ENCODE assay signal across 29 cellular contexts in genomic region chr1:110253213-110253612, GRCh38.
"Had no signal": no experiment of that assay in that cellular context is flagged by ENCODE, and none has a peak within 500 bp of the region (broad histone marks: within the 10 kb centered on the region; RNA-seq: fewer than 3 reads in every experiment).

No MANE protein-coding gene starts in this region.

- ATAC-seq: activated CD4-positive, alpha-beta T cell treated with anti-CD3 and anti-CD28 coated beads for 36 hours; activated CD8-positive, alpha-beta memory T cell treated with anti-CD3 and anti-CD28 coated beads, Interleukin-2, amount 10 ng/mL, durations not matched to agents 7 days and 5 days; activated CD8-positive, alpha-beta T cell treated with anti-CD3 and anti-CD28 coated beads, Interleukin-2, amount 10 ng/mL, durations not matched to agents 7 days and 5 days; foreskin keratinocyte; gastrocnemius medialis had no signal

- H3K4me3 Mint-ChIP-seq: activated CD4-positive, alpha-beta memory T cell treated with anti-CD3 and anti-CD28 coated beads for 36 hours; activated CD4-positive, alpha-beta T cell treated with anti-CD3 and anti-CD28 coated beads for 36 hours; activated CD4-positive, alpha-beta T cell treated with anti-CD3 and anti-CD28 coated beads, Interleukin-2, amount 10 ng/mL, durations not matched to agents 24 days and 14 days; activated CD8-positive, alpha-beta memory T cell treated with anti-CD3 and anti-CD28 coated beads, Interleukin-2, amount 10 ng/mL, durations not matched to agents 7 days and 5 days; activated CD8-positive, alpha-beta T cell treated with anti-CD3 and anti-CD28 coated beads, Interleukin-2, amount 10 ng/mL, durations not matched to agents 7 days and 5 days; activated naive CD4-positive, alpha-beta T cell treated with anti-CD3 and anti-CD28 coated beads for 36 hours; activated naive CD8-positive, alpha-beta T cell; activated T-helper 1 cell treated with anti-CD3 and anti-CD28 coated beads, Interleukin-12 subunit alpha, Interleukin-12 subunit beta, Interleukin-2, Interleukin-4 antibody, amounts not matched to agents 30 ng/mL and 10 ng/mL and 1 ng/mL, durations not matched to agents 14 hours and 24 hours and 36 hours; central memory CD8-positive, alpha-beta T cell; dendritic cell treated with granulocyte-macrophage colony-stimulating factor and Interleukin-4, amounts not matched to agents 40 ng/mL and 50 ng/mL, for 4 days had no signal

- DNase-seq: activated CD4-positive, alpha-beta memory T cell treated with anti-CD3 and anti-CD28 coated beads for 36 hours; activated CD4-positive, alpha-beta T cell treated with anti-CD3 and anti-CD28 coated beads for 36 hours; activated CD4-positive, alpha-beta T cell treated with anti-CD3 and anti-CD28 coated beads, Interleukin-2, amount 10 ng/mL, durations not matched to agents 24 days and 14 days; activated CD4-positive, CD25-positive, alpha-beta regulatory T cell; activated CD4-positive, CD25-positive, alpha-beta regulatory T cell treated with anti-CD3 and anti-CD28 coated beads, Interleukin-2, amount 50 U/mL, for 72 hours; activated CD8-positive, alpha-beta memory T cell treated with anti-CD3 and anti-CD28 coated beads, Interleukin-2, amount 10 ng/mL, durations not matched to agents 7 days and 5 days; activated CD8-positive, alpha-beta memory T cell treated with anti-CD3 and anti-CD28 coated beads, Interleukin-2, amount 50 U/mL, for 4 hours; activated CD8-positive, alpha-beta T cell treated with anti-CD3 and anti-CD28 coated beads, Interleukin-2, amount 10 ng/mL, durations not matched to agents 7 days and 5 days; activated effector memory CD4-positive, alpha-beta T cell treated with anti-CD3 and anti-CD28 coated beads, Interleukin-2, amount 50 U/mL, for 16 hours; activated naive CD4-positive, alpha-beta T cell treated with anti-CD3 and anti-CD28 coated beads for 36 hours; activated T-cell treated with anti-CD3 and anti-CD28 coated beads, Interleukin-2, amount 50 U/mL, for 1 hour; activated T-cell treated with anti-CD3 and anti-CD28 coated beads, Interleukin-2, amount 50 U/mL, for 48 hours; amniotic stem cell; anterior cingulate cortex; brain microvascular endothelial cell; dorsolateral prefrontal cortex; effector memory CD4-positive, alpha-beta T cell; erythroblast; foreskin keratinocyte; gastrocnemius medialis had no signal

- H3K4me1 Mint-ChIP-seq: activated CD4-positive, alpha-beta T cell treated with anti-CD3 and anti-CD28 coated beads, Interleukin-2, amount 10 ng/mL, durations not matched to agents 24 days and 14 days; activated CD8-positive, alpha-beta memory T cell treated with anti-CD3 and anti-CD28 coated beads, Interleukin-2, amount 10 ng/mL, durations not matched to agents 7 days and 5 days had no signal

- FAIRE-seq: astrocyte, bronchial epithelial cell had no signal

- H3K27ac Mint-ChIP-seq: activated CD4-positive, alpha-beta memory T cell treated with anti-CD3 and anti-CD28 coated beads for 36 hours; activated CD4-positive, alpha-beta T cell treated with anti-CD3 and anti-CD28 coated beads for 36 hours; activated CD4-positive, alpha-beta T cell treated with anti-CD3 and anti-CD28 coated beads, Interleukin-2, amount 10 ng/mL, durations not matched to agents 24 days and 14 days; activated CD8-positive, alpha-beta memory T cell treated with anti-CD3 and anti-CD28 coated beads, Interleukin-2, amount 10 ng/mL, durations not matched to agents 7 days and 5 days; activated CD8-positive, alpha-beta T cell treated with anti-CD3 and anti-CD28 coated beads, Interleukin-2, amount 10 ng/mL, durations not matched to agents 7 days and 5 days; activated naive CD4-positive, alpha-beta T cell treated with anti-CD3 and anti-CD28 coated beads for 36 hours; activated naive CD8-positive, alpha-beta T cell; activated T-helper 1 cell treated with anti-CD3 and anti-CD28 coated beads, Interleukin-12 subunit alpha, Interleukin-12 subunit beta, Interleukin-2, Interleukin-4 antibody, amounts not matched to agents 30 ng/mL and 10 ng/mL and 1 ng/mL, durations not matched to agents 14 hours and 24 hours and 36 hours; activated T-helper 2 cell treated with anti-CD3 and anti-CD28 coated beads, Interferon-gamma antibody, Interleukin-2, Interleukin-4, amounts not matched to agents 10 μg/mL and 5 μg/mL and 100 μg/mL, durations not matched to agents 14 hours and 24 hours and 36 hours; dendritic cell treated with granulocyte-macrophage colony-stimulating factor and Interleukin-4, amounts not matched to agents 40 ng/mL and 50 ng/mL, for 4 days had no signal

- H3K9me3 Mint-ChIP-seq: activated CD4-positive, alpha-beta memory T cell treated with anti-CD3 and anti-CD28 coated beads for 36 hours; activated CD4-positive, alpha-beta T cell treated with anti-CD3 and anti-CD28 coated beads, Interleukin-2, amount 10 ng/mL, durations not matched to agents 24 days and 14 days; activated naive CD4-positive, alpha-beta T cell treated with anti-CD3 and anti-CD28 coated beads for 36 hours; activated T-helper 1 cell treated with anti-CD3 and anti-CD28 coated beads, Interleukin-12 subunit alpha, Interleukin-12 subunit beta, Interleukin-2, Interleukin-4 antibody, amounts not matched to agents 30 ng/mL and 10 ng/mL and 1 ng/mL, durations not matched to agents 14 hours and 24 hours and 36 hours; activated T-helper 2 cell treated with anti-CD3 and anti-CD28 coated beads, Interferon-gamma antibody, Interleukin-2, Interleukin-4, amounts not matched to agents 10 μg/mL and 5 μg/mL and 100 μg/mL, durations not matched to agents 14 hours and 24 hours and 36 hours; central memory CD8-positive, alpha-beta T cell; dendritic cell treated with granulocyte-macrophage colony-stimulating factor and Interleukin-4, amounts not matched to agents 40 ng/mL and 50 ng/mL, for 4 days had no signal

- H3K27me3 ChIP-seq: brain microvascular endothelial cell, dorsolateral prefrontal cortex, esophagus muscularis mucosa, foreskin keratinocyte, gastrocnemius medialis had no signal

- H3K27ac ChIP-seq: brain microvascular endothelial cell, coronary artery, dorsolateral prefrontal cortex, esophagus muscularis mucosa, foreskin keratinocyte, gastrocnemius medialis had no signal

- H3K36me3 Mint-ChIP-seq: activated CD4-positive, alpha-beta memory T cell treated with anti-CD3 and anti-CD28 coated beads for 36 hours; activated naive CD8-positive, alpha-beta T cell had no signal

- H3K36me3 ChIP-seq: brain microvascular endothelial cell, esophagus muscularis mucosa, gastrocnemius medialis had no signal

- H3K27me3 Mint-ChIP-seq: activated CD4-positive, alpha-beta memory T cell treated with anti-CD3 and anti-CD28 coated beads for 36 hours; activated CD4-positive, alpha-beta T cell treated with anti-CD3 and anti-CD28 coated beads for 36 hours; activated CD4-positive, alpha-beta T cell treated with anti-CD3 and anti-CD28 coated beads, Interleukin-2, amount 10 ng/mL, durations not matched to agents 24 days and 14 days; activated CD8-positive, alpha-beta memory T cell treated with anti-CD3 and anti-CD28 coated beads, Interleukin-2, amount 10 ng/mL, durations not matched to agents 7 days and 5 days; activated naive CD8-positive, alpha-beta T cell had no signal

- H3K4me3 ChIP-seq: coronary artery, dorsolateral prefrontal cortex, esophagus muscularis mucosa, gastrocnemius medialis had no signal

- H3K9me3 ChIP-seq: esophagus muscularis mucosa, gastrocnemius medialis had no signal

- H3K4me1 ChIP-seq: esophagus muscularis mucosa, foreskin keratinocyte, gastrocnemius medialis had no signal
